ENCODE assay signal across 2 cellular contexts in genomic region chr16:79728048-79728922, GRCh38.
A peak's percentile ranks its signal among the peaks of the same experiment; 100 is the strongest.
TF ChIP-seq lines count a peak whose summit lies in the region.

No MANE protein-coding gene starts in this region.

TF ChIP-seq in A549, 52 proteins besides CTCF, POLR2A, EP300 and RAD21 (continued from another document):
- no peak for TF ChIP-seq ELK1 (IDR thresholded peaks at IDR 0.05; ENCODE audit: low read depth, low read length)

TF ChIP-seq in K562, 482 proteins besides CTCF, POLR2A, EP300 and RAD21 (continued from another document):
- no peak for TF ChIP-seq RREB1 (CRISPR knock-in tag; IDR thresholded peaks at IDR 0.05)
- no peak for TF ChIP-seq CEBPZ (IDR thresholded peaks at IDR 0.05; ENCODE audit: borderline replicate concordance, low read depth, low read length)
- TF ChIP-seq ZNF316 (IDR thresholded peaks at IDR 0.05): peak; percentile 73
- no peak for TF ChIP-seq ZNF41 (CRISPR knock-in tag; conservative IDR thresholded peaks at IDR 0.05)
- TF ChIP-seq CREM (IDR thresholded peaks at IDR 0.05; ENCODE audit: low read depth): no peak
- no peak for TF ChIP-seq SOX6 (IDR thresholded peaks at IDR 0.05)
- no peak for TF ChIP-seq ZNF512 (tag; IDR thresholded peaks at IDR 0.05)
- no peak for TF ChIP-seq ATF7 (IDR thresholded peaks at IDR 0.05)
- TF ChIP-seq LARP7 (IDR thresholded peaks at IDR 0.05): no peak
- TF ChIP-seq C11orf30 (IDR thresholded peaks at IDR 0.05; ENCODE audit: low read depth): 0 out of 2 replicates have a peak, but pooled peaks have one; percentile 42
- no peak for TF ChIP-seq SRSF3 (IDR thresholded peaks at IDR 0.05; ENCODE audit: insufficient read depth, low read length)
- no peak for TF ChIP-seq ZNF780A (CRISPR knock-in tag; IDR thresholded peaks at IDR 0.05)
- peak; percentile 78 for TF ChIP-seq MAFK (IDR thresholded peaks at IDR 0.05; ENCODE audit: low read length)
- TF ChIP-seq ZBTB34 (CRISPR knock-in tag; IDR thresholded peaks at IDR 0.05): no peak
- no peak for TF ChIP-seq MYC (IDR thresholded peaks at IDR 0.05; ENCODE audit: low read depth, low read length)
- no peak for TF ChIP-seq MYC (CRISPR knock-in tag; IDR thresholded peaks at IDR 0.05; ENCODE audit: borderline replicate concordance, low read depth)
TF ChIP-seq in K562: peak in this region for 5.
